In the genomic region with DNA sequence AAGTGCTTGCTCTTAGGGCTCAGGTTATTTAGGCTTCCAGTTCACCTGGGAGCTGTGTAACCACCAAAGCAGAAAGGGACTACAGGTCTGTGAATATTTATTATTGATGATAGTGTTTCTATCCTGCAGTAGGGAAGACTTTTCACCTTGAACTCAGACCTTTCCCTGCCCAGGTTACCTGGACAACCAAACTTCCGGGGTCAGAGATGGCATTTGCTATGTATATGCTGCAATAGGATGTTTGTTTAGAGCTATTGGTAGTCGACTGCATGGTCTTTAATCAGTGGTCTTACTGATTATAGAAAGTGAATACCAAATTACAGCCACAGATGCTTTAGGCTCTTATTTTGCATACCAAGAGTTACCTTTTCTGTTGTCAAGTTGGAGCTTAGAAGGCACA, we compare ENCODE assay signal across 1 cellular context.
TF ChIP-seq lines count a peak whose summit lies in the region.

No MANE protein-coding gene starts in this region.

TF ChIP-seq in HepG2, 621 proteins besides CTCF, POLR2A, EP300 and RAD21 (continued from another document and continues in another):
- TF ChIP-seq, protein P1, sequence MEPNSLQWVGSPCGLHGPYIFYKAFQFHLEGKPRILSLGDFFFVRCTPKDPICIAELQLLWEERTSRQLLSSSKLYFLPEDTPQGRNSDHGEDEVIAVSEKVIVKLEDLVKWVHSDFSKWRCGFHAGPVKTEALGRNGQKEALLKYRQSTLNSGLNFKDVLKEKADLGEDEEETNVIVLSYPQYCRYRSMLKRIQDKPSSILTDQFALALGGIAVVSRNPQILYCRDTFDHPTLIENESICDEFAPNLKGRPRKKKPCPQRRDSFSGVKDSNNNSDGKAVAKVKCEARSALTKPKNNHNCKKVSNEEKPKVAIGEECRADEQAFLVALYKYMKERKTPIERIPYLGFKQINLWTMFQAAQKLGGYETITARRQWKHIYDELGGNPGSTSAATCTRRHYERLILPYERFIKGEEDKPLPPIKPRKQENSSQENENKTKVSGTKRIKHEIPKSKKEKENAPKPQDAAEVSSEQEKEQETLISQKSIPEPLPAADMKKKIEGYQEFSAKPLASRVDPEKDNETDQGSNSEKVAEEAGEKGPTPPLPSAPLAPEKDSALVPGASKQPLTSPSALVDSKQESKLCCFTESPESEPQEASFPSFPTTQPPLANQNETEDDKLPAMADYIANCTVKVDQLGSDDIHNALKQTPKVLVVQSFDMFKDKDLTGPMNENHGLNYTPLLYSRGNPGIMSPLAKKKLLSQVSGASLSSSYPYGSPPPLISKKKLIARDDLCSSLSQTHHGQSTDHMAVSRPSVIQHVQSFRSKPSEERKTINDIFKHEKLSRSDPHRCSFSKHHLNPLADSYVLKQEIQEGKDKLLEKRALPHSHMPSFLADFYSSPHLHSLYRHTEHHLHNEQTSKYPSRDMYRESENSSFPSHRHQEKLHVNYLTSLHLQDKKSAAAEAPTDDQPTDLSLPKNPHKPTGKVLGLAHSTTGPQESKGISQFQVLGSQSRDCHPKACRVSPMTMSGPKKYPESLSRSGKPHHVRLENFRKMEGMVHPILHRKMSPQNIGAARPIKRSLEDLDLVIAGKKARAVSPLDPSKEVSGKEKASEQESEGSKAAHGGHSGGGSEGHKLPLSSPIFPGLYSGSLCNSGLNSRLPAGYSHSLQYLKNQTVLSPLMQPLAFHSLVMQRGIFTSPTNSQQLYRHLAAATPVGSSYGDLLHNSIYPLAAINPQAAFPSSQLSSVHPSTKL (CRISPR knock-in tag; IDR thresholded peaks at IDR 0.05): peak; percentile 80
- TF ChIP-seq SOX5 (CRISPR knock-in tag; IDR thresholded peaks at IDR 0.05; ENCODE audit: borderline replicate concordance) (peak; percentile 20; the same call in 1 of the 2 replicates), SMARCE1 (IDR thresholded peaks at IDR 0.05; ENCODE audit: borderline replicate concordance) (no peak), MED1 (CRISPR knock-in tag; IDR thresholded peaks at IDR 0.05) (peak; percentile 57), NR2F1 (CRISPR knock-in tag; IDR thresholded peaks at IDR 0.05) (peak; percentile 79 to 83), HNRNPL (IDR thresholded peaks at IDR 0.05; ENCODE audit: low read depth, low read length) (no peak), TEAD3 (CRISPR knock-in tag; optimal IDR thresholded peaks at IDR 0.05; ENCODE audit: borderline replicate concordance) (peak; percentile 20), ISL2 (CRISPR knock-in tag; IDR thresholded peaks at IDR 0.05) (peak; percentile 28; the same call in 1 of the 2 replicates), ELF1 (CRISPR knock-in tag; IDR thresholded peaks at IDR 0.05) (peak; percentile 72), ZNF7 (CRISPR knock-in tag; IDR thresholded peaks at IDR 0.05) (no peak), RCOR2 (CRISPR knock-in tag; IDR thresholded peaks at IDR 0.05) (0 out of 2 replicates have a peak, but pooled peaks have one; percentile 40), ELF3 (CRISPR knock-in tag; IDR thresholded peaks at IDR 0.05) (peak; percentile 58; the same call in 1 of the 2 replicates), ZNF44 (CRISPR knock-in tag; IDR thresholded peaks at IDR 0.05) (no peak), GATAD2A (CRISPR knock-in tag; IDR thresholded peaks at IDR 0.05) (peak; percentile 57; the same call in 1 of the 2 replicates), POGZ (CRISPR knock-in tag; IDR thresholded peaks at IDR 0.05) (peak; percentile 40; the same call in 1 of the 2 replicates), CEBPG (CRISPR knock-in tag; IDR thresholded peaks at IDR 0.05) (peak; percentile 62), KDM6A (CRISPR knock-in tag; IDR thresholded peaks at IDR 0.05; ENCODE audit: low read depth) (peak; percentile 38; the same call in 1 of the 2 replicates), TCF12 (IDR thresholded peaks at IDR 0.05) (no peak), TCF12 (CRISPR knock-in tag; IDR thresholded peaks at IDR 0.05) (0 out of 2 replicates have a peak, but pooled peaks have one; percentile 26), ETV5 (CRISPR knock-in tag; IDR thresholded peaks at IDR 0.05; ENCODE audit: borderline replicate concordance) (peak; percentile 90), ESRRA (CRISPR knock-in tag; IDR thresholded peaks at IDR 0.05; ENCODE audit: low read depth) (peak; percentile 49; the same call in 1 of the 2 replicates), ZEB1 (IDR thresholded peaks at IDR 0.05; ENCODE audit: insufficient replicate concordance, low read depth) (peak; percentile 54), NR2F2 (IDR thresholded peaks at IDR 0.05; ENCODE audit: borderline replicate concordance, low read depth) (peak; percentile 77), NCOA2 (CRISPR knock-in tag; IDR thresholded peaks at IDR 0.05) (peak; percentile 34; the same call in 1 of the 2 replicates), CEBPB (IDR thresholded peaks at IDR 0.05; ENCODE audit: borderline replicate concordance, low read depth, low read length) (peak; percentile 52; the same call in 1 of the 2 replicates), DPF2 (CRISPR knock-in tag; IDR thresholded peaks at IDR 0.05; ENCODE audit: borderline replicate concordance, low read depth) (0 out of 2 replicates have a peak, but pooled peaks have one; percentile 19), HNF4G (IDR thresholded peaks at IDR 0.05; ENCODE audit: borderline replicate concordance, low read depth, low read length) (peak; percentile 21; the same call in 1 of the 2 replicates), HNF4G (CRISPR knock-in tag; IDR thresholded peaks at IDR 0.05; ENCODE audit: borderline replicate concordance, low read depth) (no peak), KLF16 (CRISPR knock-in tag; IDR thresholded peaks at IDR 0.05) (0 out of 4 replicates have a peak, but pooled peaks of 1 of the 2 experiments have one; percentile 7), MIXL1 (CRISPR knock-in tag; IDR thresholded peaks at IDR 0.05) (0 out of 2 replicates have a peak, but pooled peaks have one; percentile 24), ZSCAN29 (CRISPR knock-in tag; conservative IDR thresholded peaks at IDR 0.05) (no peak), KAT2B (IDR thresholded peaks at IDR 0.05; ENCODE audit: borderline replicate concordance, low read depth, low read length) (no peak), NR2C2 (CRISPR knock-in tag; IDR thresholded peaks at IDR 0.05; ENCODE audit: borderline replicate concordance) (peak; percentile 71; the same call in 1 of the 2 replicates), RARA (CRISPR knock-in tag; IDR thresholded peaks at IDR 0.05) (peak; percentile 69), ZNF329 (CRISPR knock-in tag; IDR thresholded peaks at IDR 0.05; ENCODE audit: low read depth) (no peak), HDAC2 (CRISPR knock-in tag; IDR thresholded peaks at IDR 0.05) (0 out of 2 replicates have a peak, but pooled peaks have one; percentile 13), NCOR1 (IDR thresholded peaks at IDR 0.05; ENCODE audit: borderline replicate concordance, low read length) (peak; percentile 54; the same call in 1 of the 2 replicates), MIER3 (CRISPR knock-in tag; IDR thresholded peaks at IDR 0.05; ENCODE audit: borderline replicate concordance) (0 out of 2 replicates have a peak, but pooled peaks have one; percentile 12)
- TF ChIP-seq, protein P2, sequence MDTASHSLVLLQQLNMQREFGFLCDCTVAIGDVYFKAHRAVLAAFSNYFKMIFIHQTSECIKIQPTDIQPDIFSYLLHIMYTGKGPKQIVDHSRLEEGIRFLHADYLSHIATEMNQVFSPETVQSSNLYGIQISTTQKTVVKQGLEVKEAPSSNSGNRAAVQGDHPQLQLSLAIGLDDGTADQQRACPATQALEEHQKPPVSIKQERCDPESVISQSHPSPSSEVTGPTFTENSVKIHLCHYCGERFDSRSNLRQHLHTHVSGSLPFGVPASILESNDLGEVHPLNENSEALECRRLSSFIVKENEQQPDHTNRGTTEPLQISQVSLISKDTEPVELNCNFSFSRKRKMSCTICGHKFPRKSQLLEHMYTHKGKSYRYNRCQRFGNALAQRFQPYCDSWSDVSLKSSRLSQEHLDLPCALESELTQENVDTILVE (CRISPR knock-in tag; IDR thresholded peaks at IDR 0.05): no peak
- TF ChIP-seq, protein P3, sequence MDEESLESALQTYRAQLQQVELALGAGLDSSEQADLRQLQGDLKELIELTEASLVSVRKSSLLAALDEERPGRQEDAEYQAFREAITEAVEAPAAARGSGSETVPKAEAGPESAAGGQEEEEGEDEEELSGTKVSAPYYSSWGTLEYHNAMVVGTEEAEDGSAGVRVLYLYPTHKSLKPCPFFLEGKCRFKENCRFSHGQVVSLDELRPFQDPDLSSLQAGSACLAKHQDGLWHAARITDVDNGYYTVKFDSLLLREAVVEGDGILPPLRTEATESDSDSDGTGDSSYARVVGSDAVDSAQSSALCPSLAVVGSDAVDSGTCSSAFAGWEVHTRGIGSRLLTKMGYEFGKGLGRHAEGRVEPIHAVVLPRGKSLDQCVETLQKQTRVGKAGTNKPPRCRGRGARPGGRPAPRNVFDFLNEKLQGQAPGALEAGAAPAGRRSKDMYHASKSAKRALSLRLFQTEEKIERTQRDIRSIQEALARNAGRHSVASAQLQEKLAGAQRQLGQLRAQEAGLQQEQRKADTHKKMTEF (CRISPR knock-in tag; IDR thresholded peaks at IDR 0.05): 0 out of 2 replicates have a peak, but pooled peaks have one; percentile 19
- TF ChIP-seq, protein P4, sequence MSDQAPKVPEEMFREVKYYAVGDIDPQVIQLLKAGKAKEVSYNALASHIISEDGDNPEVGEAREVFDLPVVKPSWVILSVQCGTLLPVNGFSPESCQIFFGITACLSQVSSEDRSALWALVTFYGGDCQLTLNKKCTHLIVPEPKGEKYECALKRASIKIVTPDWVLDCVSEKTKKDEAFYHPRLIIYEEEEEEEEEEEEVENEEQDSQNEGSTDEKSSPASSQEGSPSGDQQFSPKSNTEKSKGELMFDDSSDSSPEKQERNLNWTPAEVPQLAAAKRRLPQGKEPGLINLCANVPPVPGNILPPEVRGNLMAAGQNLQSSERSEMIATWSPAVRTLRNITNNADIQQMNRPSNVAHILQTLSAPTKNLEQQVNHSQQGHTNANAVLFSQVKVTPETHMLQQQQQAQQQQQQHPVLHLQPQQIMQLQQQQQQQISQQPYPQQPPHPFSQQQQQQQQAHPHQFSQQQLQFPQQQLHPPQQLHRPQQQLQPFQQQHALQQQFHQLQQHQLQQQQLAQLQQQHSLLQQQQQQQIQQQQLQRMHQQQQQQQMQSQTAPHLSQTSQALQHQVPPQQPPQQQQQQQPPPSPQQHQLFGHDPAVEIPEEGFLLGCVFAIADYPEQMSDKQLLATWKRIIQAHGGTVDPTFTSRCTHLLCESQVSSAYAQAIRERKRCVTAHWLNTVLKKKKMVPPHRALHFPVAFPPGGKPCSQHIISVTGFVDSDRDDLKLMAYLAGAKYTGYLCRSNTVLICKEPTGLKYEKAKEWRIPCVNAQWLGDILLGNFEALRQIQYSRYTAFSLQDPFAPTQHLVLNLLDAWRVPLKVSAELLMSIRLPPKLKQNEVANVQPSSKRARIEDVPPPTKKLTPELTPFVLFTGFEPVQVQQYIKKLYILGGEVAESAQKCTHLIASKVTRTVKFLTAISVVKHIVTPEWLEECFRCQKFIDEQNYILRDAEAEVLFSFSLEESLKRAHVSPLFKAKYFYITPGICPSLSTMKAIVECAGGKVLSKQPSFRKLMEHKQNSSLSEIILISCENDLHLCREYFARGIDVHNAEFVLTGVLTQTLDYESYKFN (CRISPR knock-in tag; conservative IDR thresholded peaks at IDR 0.05): peak; percentile 66
- TF ChIP-seq, protein P5, sequence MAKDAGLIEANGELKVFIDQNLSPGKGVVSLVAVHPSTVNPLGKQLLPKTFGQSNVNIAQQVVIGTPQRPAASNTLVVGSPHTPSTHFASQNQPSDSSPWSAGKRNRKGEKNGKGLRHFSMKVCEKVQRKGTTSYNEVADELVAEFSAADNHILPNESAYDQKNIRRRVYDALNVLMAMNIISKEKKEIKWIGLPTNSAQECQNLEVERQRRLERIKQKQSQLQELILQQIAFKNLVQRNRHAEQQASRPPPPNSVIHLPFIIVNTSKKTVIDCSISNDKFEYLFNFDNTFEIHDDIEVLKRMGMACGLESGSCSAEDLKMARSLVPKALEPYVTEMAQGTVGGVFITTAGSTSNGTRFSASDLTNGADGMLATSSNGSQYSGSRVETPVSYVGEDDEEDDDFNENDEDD (CRISPR knock-in tag; IDR thresholded peaks at IDR 0.05; ENCODE audit: borderline replicate concordance): no peak
- TF ChIP-seq, protein P6, sequence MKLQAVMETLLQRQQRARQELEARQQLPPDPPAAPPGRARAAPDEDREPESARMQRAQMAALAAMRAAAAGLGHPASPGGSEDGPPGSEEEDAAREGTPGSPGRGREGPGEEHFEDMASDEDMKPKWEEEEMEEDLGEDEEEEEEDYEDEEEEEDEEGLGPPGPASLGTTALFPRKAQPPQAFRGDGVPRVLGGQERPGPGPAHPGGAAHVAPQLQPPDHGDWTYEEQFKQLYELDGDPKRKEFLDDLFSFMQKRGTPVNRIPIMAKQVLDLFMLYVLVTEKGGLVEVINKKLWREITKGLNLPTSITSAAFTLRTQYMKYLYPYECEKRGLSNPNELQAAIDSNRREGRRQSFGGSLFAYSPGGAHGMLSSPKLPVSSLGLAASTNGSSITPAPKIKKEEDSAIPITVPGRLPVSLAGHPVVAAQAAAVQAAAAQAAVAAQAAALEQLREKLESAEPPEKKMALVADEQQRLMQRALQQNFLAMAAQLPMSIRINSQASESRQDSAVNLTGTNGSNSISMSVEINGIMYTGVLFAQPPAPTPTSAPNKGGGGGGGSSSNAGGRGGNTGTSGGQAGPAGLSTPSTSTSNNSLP (IDR thresholded peaks at IDR 0.05; ENCODE audit: low read depth, low read length): peak; percentile 25; the same call in 1 of the 2 replicates
- TF ChIP-seq, protein P7, sequence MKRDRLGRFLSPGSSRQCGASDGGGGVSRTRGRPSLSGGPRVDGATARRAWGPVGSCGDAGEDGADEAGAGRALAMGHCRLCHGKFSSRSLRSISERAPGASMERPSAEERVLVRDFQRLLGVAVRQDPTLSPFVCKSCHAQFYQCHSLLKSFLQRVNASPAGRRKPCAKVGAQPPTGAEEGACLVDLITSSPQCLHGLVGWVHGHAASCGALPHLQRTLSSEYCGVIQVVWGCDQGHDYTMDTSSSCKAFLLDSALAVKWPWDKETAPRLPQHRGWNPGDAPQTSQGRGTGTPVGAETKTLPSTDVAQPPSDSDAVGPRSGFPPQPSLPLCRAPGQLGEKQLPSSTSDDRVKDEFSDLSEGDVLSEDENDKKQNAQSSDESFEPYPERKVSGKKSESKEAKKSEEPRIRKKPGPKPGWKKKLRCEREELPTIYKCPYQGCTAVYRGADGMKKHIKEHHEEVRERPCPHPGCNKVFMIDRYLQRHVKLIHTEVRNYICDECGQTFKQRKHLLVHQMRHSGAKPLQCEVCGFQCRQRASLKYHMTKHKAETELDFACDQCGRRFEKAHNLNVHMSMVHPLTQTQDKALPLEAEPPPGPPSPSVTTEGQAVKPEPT (CRISPR knock-in tag; IDR thresholded peaks at IDR 0.05; ENCODE audit: low read depth): no peak
